In genomic region chr16:82726306-82726705, GRCh38 we compare ENCODE assay signal across 26 cellular contexts.
"Had no signal": no experiment of that assay in that cellular context is flagged by ENCODE, and none has a peak within 500 bp of the region (broad histone marks: within the 10 kb centered on the region; RNA-seq: fewer than 3 reads in every experiment).

No MANE protein-coding gene starts in this region.

- H3K27ac ChIP-seq: stomach, suprapubic skin, testis, thoracic aorta, thyroid gland, tibial artery, tibial nerve, transverse colon, upper lobe of left lung, upper lobe of right lung, uterus, vagina had no signal

- H3K4me1 ChIP-seq: stomach, suprapubic skin, testis, thyroid gland, tibial artery, tibial nerve, transverse colon, upper lobe of left lung, upper lobe of right lung, uterus, vagina had no signal

- H3K4me3 ChIP-seq: stomach, suprapubic skin, testis, thoracic aorta, thyroid gland, tibial artery, tibial nerve, transverse colon, upper lobe of left lung, upper lobe of right lung, uterus, vagina had no signal

- H3K9me3 ChIP-seq: testis, thyroid gland, transverse colon, upper lobe of right lung, vagina had no signal

- H3K27me3 ChIP-seq: stomach, suprapubic skin, testis, thyroid gland, tibial artery, tibial nerve, transverse colon, upper lobe of left lung, upper lobe of right lung, uterus, vagina had no signal

- H3K36me3 ChIP-seq: stomach, suprapubic skin, thyroid gland, tibial nerve, transverse colon, upper lobe of left lung, upper lobe of right lung, uterus, vagina had no signal

- DNase-seq: stimulated activated CD4-positive, alpha-beta T cell treated with anti-CD3 and anti-CD28 coated beads, Interleukin-2, amount 100 ng/mL, for 48 hours; stimulated activated CD4-positive, alpha-beta T cell treated with anti-CD3 and anti-CD28 coated beads, Interleukin-4, amount 100 ng/mL, for 1 hour; stimulated activated CD4-positive, alpha-beta T cell treated with anti-CD3 and anti-CD28 coated beads, Interleukin-4, amount 100 ng/mL, for 24 hours; stimulated activated CD4-positive, alpha-beta T cell treated with anti-CD3 and anti-CD28 coated beads, Interleukin-4, amount 100 ng/mL, for 4 hours; stimulated activated CD8-positive, alpha-beta memory T cell treated with anti-CD3 and anti-CD28 coated beads, Interleukin-4, amount 100 ng/mL, for 48 hours; stimulated activated naive B cell treated with anti-CD40 and anti-IgM and Interleukin-4, amounts not matched to agents 10 μg/mL and 1 μg/mL and 100 μg/mL, for 72 hours; stimulated activated naive CD4-positive, alpha-beta T cell; stimulated activated naive CD4-positive, alpha-beta T cell treated with Interleukin-2 at 50 U/mL for 16 hours; stimulated activated naive CD8-positive, alpha-beta T cell treated with anti-CD3 and anti-CD28 coated beads, Interleukin-15, amount 100 ng/mL, for 72 hours; stimulated activated naive CD8-positive, alpha-beta T cell treated with anti-CD3 and anti-CD28 coated beads, Interleukin-15, Interleukin-2, amounts not matched to agents 100 U/mL and 50 U/mL, for 24 hours; stomach; substantia nigra; testis; thyroid gland; tibial artery; transverse colon; trophoblast cell; upper lobe of left lung; upper lobe of right lung; uterus had no signal

- ATAC-seq: stimulated activated effector memory CD8-positive, alpha-beta T cell treated with anti-CD3 and anti-CD28 coated beads, Interleukin-12 subunit alpha, Interleukin-12 subunit beta, amount 100 ng/mL, for 72 hours; stimulated activated memory B cell treated with anti-CD40 and anti-IgM and Interleukin-4, amounts not matched to agents 10 μg/mL and 1 μg/mL and 100 μg/mL, for 72 hours; stimulated activated naive B cell treated with anti-CD40 and anti-IgM and Interleukin-4, amounts not matched to agents 10 μg/mL and 1 μg/mL and 100 μg/mL, for 72 hours; stimulated activated naive CD8-positive, alpha-beta T cell treated with anti-CD3 and anti-CD28 coated beads, Interleukin-15, amount 100 ng/mL, for 72 hours; stimulated activated naive CD8-positive, alpha-beta T cell treated with anti-CD3 and anti-CD28 coated beads, Interleukin-15, Interleukin-2, amounts not matched to agents 100 U/mL and 50 U/mL, for 24 hours; upper lobe of right lung had no signal
